ENCODE assay signal across 19 cellular contexts in the genomic region with DNA sequence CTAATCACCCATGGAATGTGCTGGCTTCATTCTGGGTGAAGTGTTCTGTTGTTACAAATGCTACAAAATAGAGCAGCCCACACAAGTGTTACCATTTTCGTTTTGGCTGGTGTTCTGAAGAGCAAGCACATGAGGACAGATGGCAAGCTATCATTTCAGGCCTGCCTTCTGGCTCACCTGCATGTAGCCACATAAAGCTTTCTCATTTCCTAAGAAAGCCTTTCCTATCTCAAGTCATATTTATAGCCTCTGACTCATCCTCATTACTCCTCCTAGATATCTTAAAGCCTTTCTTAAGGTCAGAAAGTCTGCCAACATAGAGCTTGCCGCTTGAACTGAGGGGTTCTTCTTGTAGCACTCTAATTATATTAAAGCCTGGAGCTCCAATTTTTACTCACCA.
DNase-seq lines count a peak whose midpoint lies in the region; ATAC-seq, FAIRE-seq and TF ChIP-seq lines count a peak whose summit lies in the region.
"Had no signal": no experiment of that assay in that cellular context is flagged by ENCODE, and none has a peak within 500 bp of the region (broad histone marks: within the 10 kb centered on the region; RNA-seq: fewer than 3 reads in every experiment).

No MANE protein-coding gene starts in this region.

- H3K36me3 ChIP-seq in RWPE2 (ENCODE audit: low read depth) = no peaks in the 10 kb centered on the region
- H3K36me3 ChIP-seq in small intestine (ENCODE audit: control insufficient read depth in 2 of 2, insufficient read depth in 2 of 2, low read length in 2 of 2) = no peaks in the 10 kb centered on the region
- no peaks in the 10 kb centered on the region for H3K36me3 ChIP-seq in vagina
- H3K36me3 ChIP-seq: suprapubic skin had no signal

- TF ChIP-seq CTCF in RWPE2 (IDR thresholded peaks at IDR 0.05; ENCODE audit: poor library complexity, severe bottlenecking) = no peak
- TF ChIP-seq CTCF in fibroblast of pulmonary artery (IDR thresholded peaks at IDR 0.05; ENCODE audit: low read length, missing control alignments) = no peak
- no peak for TF ChIP-seq CTCF in vagina (IDR thresholded peaks at IDR 0.05)

- H3K36me3 Mint-ChIP-seq in activated CD4-positive, alpha-beta memory T cell treated with anti-CD3 and anti-CD28 coated beads, Interleukin-2, amount 10 ng/mL, durations not matched to agents 7 days and 5 days (ENCODE audit: low read depth) = no peaks in the 10 kb centered on the region
- H3K36me3 Mint-ChIP-seq: CD14-positive monocyte had no signal

- H3K27ac ChIP-seq in RWPE2 (ENCODE audit: poor library complexity, severe bottlenecking) = no peak overlapping the region
- peak overlapping the region in 1 of 2 donors; percentile 55 for H3K27ac ChIP-seq in small intestine (ENCODE audit: low read depth in 1 of 2, low read length in 1 of 2)
- H3K27ac ChIP-seq in vagina = no peak overlapping the region
- H3K27ac ChIP-seq: 22Rv1, HL-60, suprapubic skin had no signal

- H3K9me3 ChIP-seq in RWPE2 (ENCODE audit: severe bottlenecking) = no peaks in the 10 kb centered on the region
- peaks cover under 1% of the 10 kb centered on the region for H3K9me3 ChIP-seq in small intestine (ENCODE audit: control insufficient read depth, low read depth)
- no peaks in the 10 kb centered on the region for H3K9me3 ChIP-seq in vagina
- H3K9me3 ChIP-seq: suprapubic skin had no signal

- intact Hi-C loops in vagina (cut with DNase I) = no loop called here

- H3K4me1 Mint-ChIP-seq in activated CD4-positive, alpha-beta memory T cell treated with anti-CD3 and anti-CD28 coated beads, Interleukin-2, amount 10 ng/mL, durations not matched to agents 7 days and 5 days = no peaks in the 10 kb centered on the region
- H3K4me1 Mint-ChIP-seq: activated CD4-positive, alpha-beta T cell treated with anti-CD3 and anti-CD28 coated beads for 36 hours; CD14-positive monocyte had no signal

- no peaks in the 10 kb centered on the region for H3K9me3 Mint-ChIP-seq in activated CD4-positive, alpha-beta memory T cell treated with anti-CD3 and anti-CD28 coated beads, Interleukin-2, amount 10 ng/mL, durations not matched to agents 7 days and 5 days
- H3K9me3 Mint-ChIP-seq: T-helper 2 cell treated with Interferon-gamma antibody and Interleukin-4, amounts not matched to agents 5 μg/mL and 100 μg/mL, for 36 hours had no signal

- ATAC-seq in RWPE2 (ENCODE audit: low read depth) = peak; percentile 84
- ATAC-seq: activated CD4-positive, alpha-beta T cell treated with anti-CD3 and anti-CD28 coated beads for 36 hours had no signal

- H3K4me3 ChIP-seq in RWPE2 (ENCODE audit: severe bottlenecking) (no peak overlapping the region), fibroblast of pulmonary artery (replicated peaks; ENCODE audit: low read depth, low read length) (no peak overlapping the region), small intestine (ENCODE audit: low read depth in 1 of 2, low read length in 2 of 2) (no peak overlapping the region), vagina (no peak overlapping the region)
- H3K4me3 ChIP-seq: suprapubic skin had no signal

- H3K27me3 ChIP-seq in RWPE2 (ENCODE audit: insufficient read depth, poor library complexity, severe bottlenecking) = no peaks in the 10 kb centered on the region
- no peaks in the 10 kb centered on the region for H3K27me3 ChIP-seq in small intestine (ENCODE audit: control insufficient read depth in 2 of 2, insufficient read depth in 2 of 2, low read length in 2 of 2)
- no peaks in the 10 kb centered on the region for H3K27me3 ChIP-seq in vagina
- H3K27me3 ChIP-seq: suprapubic skin had no signal

- H3K4me3 Mint-ChIP-seq in activated CD4-positive, alpha-beta memory T cell treated with anti-CD3 and anti-CD28 coated beads, Interleukin-2, amount 10 ng/mL, durations not matched to agents 7 days and 5 days = no peak overlapping the region
- H3K4me3 Mint-ChIP-seq: activated CD4-positive, alpha-beta T cell treated with anti-CD3 and anti-CD28 coated beads for 36 hours; CD14-positive monocyte; T-helper 2 cell treated with Interferon-gamma antibody and Interleukin-4, amounts not matched to agents 5 μg/mL and 100 μg/mL, for 36 hours had no signal

- peaks cover 7% of the 10 kb centered on the region for H3K4me1 ChIP-seq in RWPE2 (ENCODE audit: insufficient read depth, poor library complexity, severe bottlenecking)
- no peaks in the 10 kb centered on the region for H3K4me1 ChIP-seq in small intestine (ENCODE audit: control insufficient read depth in 2 of 2, insufficient read depth in 1 of 2, low read depth in 1 of 2, low read length in 1 of 2)
- H3K4me1 ChIP-seq in vagina = no peaks in the 10 kb centered on the region
- H3K4me1 ChIP-seq: suprapubic skin had no signal

- peak; percentile 33 for DNase-seq in NCI-H82 (lab: John Stamatoyannopoulos, UW)
- DNase-seq in NCI-H82 treated with DMSO at 0.1 percent for 48 hours (lab: John Stamatoyannopoulos, UW; ENCODE audit: unreplicated experiment) = no peak
- no peak for DNase-seq in RWPE2 (ENCODE audit: low spot score)
- peak; percentile 14 for DNase-seq in fibroblast of pulmonary artery (ENCODE audit: low read depth)
- peak; percentile 77 for DNase-seq in small intestine
- DNase-seq in vagina (ENCODE audit: extremely low spot score in 2 of 2) = no peak
- DNase-seq in ecto neural progenitor cell (ENCODE audit: low spot score) = no peak
- DNase-seq in activated CD4-positive, alpha-beta memory T cell treated with anti-CD3 and anti-CD28 coated beads, Interleukin-2, amount 10 ng/mL, durations not matched to agents 7 days and 5 days = no peak
- DNase-seq: activated CD4-positive, alpha-beta T cell treated with anti-CD3 and anti-CD28 coated beads for 36 hours; activated naive CD4-positive, alpha-beta T cell treated with Interleukin-2 at 50 U/mL for 16 hours; NCI-H2081 treated with DMSO at 0.1 percent for 48 hours; NCI-H774; SIG-M5 had no signal

- 11 to 51% (median 42%) methylated on average over 2 of the region's 2 CpGs for WGBS in small intestine, 3 donors

- H3K27me3 Mint-ChIP-seq in activated CD4-positive, alpha-beta memory T cell treated with anti-CD3 and anti-CD28 coated beads, Interleukin-2, amount 10 ng/mL, durations not matched to agents 7 days and 5 days = no peaks in the 10 kb centered on the region

- CTCF ChIA-PET in activated CD4-positive, alpha-beta memory T cell treated with anti-CD3 and anti-CD28 coated beads, Interleukin-2, amount 10 ng/mL, durations not matched to agents 7 days and 5 days (lab: Charles Lee) = no interaction called here

- no peak for TF ChIP-seq POLR2A in vagina (IDR thresholded peaks at IDR 0.05)

- POLR2A ChIA-PET in activated CD4-positive, alpha-beta memory T cell treated with anti-CD3 and anti-CD28 coated beads, Interleukin-2, amount 10 ng/mL, durations not matched to agents 7 days and 5 days (lab: Charles Lee) = no interaction called here

- no peak for FAIRE-seq in small intestine (lab: Jason Lieb, UNC)
- FAIRE-seq: endometrium had no signal

- no peak overlapping the region for H3K27ac Mint-ChIP-seq in activated CD4-positive, alpha-beta memory T cell treated with anti-CD3 and anti-CD28 coated beads, Interleukin-2, amount 10 ng/mL, durations not matched to agents 7 days and 5 days
- H3K27ac Mint-ChIP-seq: activated CD4-positive, alpha-beta T cell treated with anti-CD3 and anti-CD28 coated beads for 36 hours; CD14-positive monocyte; T-helper 2 cell treated with Interferon-gamma antibody and Interleukin-4, amounts not matched to agents 5 μg/mL and 100 μg/mL, for 36 hours had no signal

Comparison
In these comparisons a context has a peak if more than half of its experiments do, and no peak if none do; other contexts are left out.
1. DNase-seq: peak in NCI-H82 (single experiment), fibroblast of pulmonary artery (single experiment) and small intestine (single experiment); none in NCI-H82 treated with DMSO at 0.1 percent for 48 hours (single experiment), RWPE2 (single experiment), vagina (0 of 2), ecto neural progenitor cell (single experiment) and activated CD4-positive, alpha-beta memory T cell treated with anti-CD3 and anti-CD28 coated beads, Interleukin-2, amount 10 ng/mL, durations not matched to agents 7 days and 5 days (single experiment).